Comparison of ENCODE assay signal across 12 cellular contexts in the genomic region with DNA sequence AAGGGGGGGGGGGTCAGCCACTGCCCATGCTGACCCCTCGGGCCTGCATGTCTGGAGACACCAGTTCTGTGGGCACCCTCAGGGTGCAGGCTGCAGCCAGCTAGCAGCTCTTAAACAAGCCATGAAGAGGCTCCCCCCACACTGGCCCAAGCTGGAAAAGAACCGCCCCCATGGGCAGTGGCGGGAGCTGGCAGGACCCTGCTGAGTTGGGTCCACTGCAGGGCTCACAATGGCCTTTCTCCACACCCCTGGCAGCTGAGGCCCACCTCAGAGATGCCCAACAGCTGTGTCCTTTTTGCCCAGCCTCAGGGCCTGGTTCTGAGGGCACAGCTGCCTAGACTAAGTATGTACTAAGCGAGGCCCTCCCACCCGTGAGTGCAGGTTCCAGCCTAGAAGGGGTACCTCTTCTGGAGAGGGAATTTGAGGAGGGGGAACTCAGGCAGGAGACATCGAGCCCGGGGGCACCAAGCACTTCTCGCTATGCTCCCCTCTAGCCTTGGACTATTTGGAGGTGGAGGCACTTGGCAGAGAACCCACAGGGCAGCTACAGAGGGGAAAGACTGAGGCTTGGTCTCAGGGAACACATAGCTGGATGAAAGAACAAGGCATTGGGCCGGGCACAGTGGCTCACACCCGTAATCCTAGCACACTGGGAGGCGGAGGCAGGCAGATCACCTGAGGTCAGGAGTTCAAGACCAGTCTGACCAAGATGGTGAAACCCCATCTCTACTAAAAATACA. TPM values are rescaled to one million over a fixed set of nuclear protein-coding genes. Genes with fewer than 3 reads are reported as not detected.
DNase-seq lines count a peak whose midpoint lies in the region; ATAC-seq and TF ChIP-seq lines count a peak whose summit lies in the region.
"Had no signal": no experiment of that assay in that cellular context is flagged by ENCODE, and none has a peak within 500 bp of the region (broad histone marks: within the 10 kb centered on the region; RNA-seq: fewer than 3 reads in every experiment).

No MANE protein-coding gene starts in this region.

- no peaks in the 10 kb centered on the region for H3K79me1 ChIP-seq in H9 (ENCODE audit: insufficient read depth, low read depth, low read length, poor library complexity, severe bottlenecking)

- no peak overlapping the region for H4K5ac ChIP-seq in H9 (ENCODE audit: insufficient read length, low read depth, low read length)

- no peaks in the 10 kb centered on the region for H3K79me2 ChIP-seq in H9 (ENCODE audit: insufficient read depth, low read length)

- H3K4me1 Mint-ChIP-seq in H9 = peaks cover 66 to 79% of the 10 kb centered on the region in 2 experiments
- H3K4me1 Mint-ChIP-seq in stimulated activated memory B cell treated with anti-CD40 and anti-IgM and Interleukin-4, amounts not matched to agents 10 μg/mL and 1 μg/mL and 100 μg/mL, for 72 hours = peaks cover 74% of the 10 kb centered on the region

- no peak overlapping the region for H2BK20ac ChIP-seq in H9 (ENCODE audit: low read depth, low read length, poor library complexity, severe bottlenecking)

- H2AK5ac ChIP-seq in H9 (ENCODE audit: insufficient read length, low read length) = no peak overlapping the region

- H3K9ac ChIP-seq in H9 (ENCODE audit: extremely low read depth, insufficient read length, low read length) = no peak overlapping the region
- H3K9ac ChIP-seq in mucosa of rectum (ENCODE audit: low read depth in 1 of 2, low read length in 2 of 2) = peak overlapping the region in 1 of 2 donors; percentile 20

- no peak for TF ChIP-seq POLR2A in breast epithelium (IDR thresholded peaks at IDR 0.05)

- H3K4me3 Mint-ChIP-seq in H9 = no peak overlapping the region
- H3K4me3 Mint-ChIP-seq in stimulated activated memory B cell treated with anti-CD40 and anti-IgM and Interleukin-4, amounts not matched to agents 10 μg/mL and 1 μg/mL and 100 μg/mL, for 72 hours = no peak overlapping the region
- H3K4me3 Mint-ChIP-seq: activated CD4-positive, alpha-beta T cell treated with anti-CD3 and anti-CD28 coated beads, Interleukin-2, amount 10 ng/mL, durations not matched to agents 24 days and 14 days had no signal

- no peak overlapping the region for H3K27ac Mint-ChIP-seq in H9
- H3K27ac Mint-ChIP-seq in stimulated activated memory B cell treated with anti-CD40 and anti-IgM and Interleukin-4, amounts not matched to agents 10 μg/mL and 1 μg/mL and 100 μg/mL, for 72 hours = peak overlapping the region; percentile 7
- H3K27ac Mint-ChIP-seq: activated CD4-positive, alpha-beta T cell treated with anti-CD3 and anti-CD28 coated beads, Interleukin-2, amount 10 ng/mL, durations not matched to agents 24 days and 14 days had no signal

- H3K23me2 ChIP-seq in H9 (ENCODE audit: insufficient read length, low read depth, low read length, poor library complexity, severe bottlenecking) = peaks cover 14% of the 10 kb centered on the region

- H4K20me1 ChIP-seq in H9 (ENCODE audit: control insufficient read depth, insufficient read depth, insufficient read length) = peaks cover 3% of the 10 kb centered on the region

- H3K9me3 Mint-ChIP-seq in H9 = no peaks in the 10 kb centered on the region; a peak in 1 of 5 replicates
- H3K9me3 Mint-ChIP-seq in stimulated activated memory B cell treated with anti-CD40 and anti-IgM and Interleukin-4, amounts not matched to agents 10 μg/mL and 1 μg/mL and 100 μg/mL, for 72 hours = no peaks in the 10 kb centered on the region
- H3K9me3 Mint-ChIP-seq: activated CD4-positive, alpha-beta T cell treated with anti-CD3 and anti-CD28 coated beads, Interleukin-2, amount 10 ng/mL, durations not matched to agents 24 days and 14 days had no signal

- no peak overlapping the region for H3K56ac ChIP-seq in H9 (ENCODE audit: insufficient read length, low read depth, low read length)

- no peaks in the 10 kb centered on the region for H3K36me3 ChIP-seq in breast epithelium
- no peaks in the 10 kb centered on the region for H3K36me3 ChIP-seq in mucosa of rectum (ENCODE audit: control insufficient read depth in 2 of 2, insufficient read depth in 2 of 2, low read length in 2 of 2)

- H3K4me1 ChIP-seq in H9 (ENCODE audit: insufficient read depth, low read length) (peaks cover 29% of the 10 kb centered on the region), breast epithelium (peaks cover 19 to 34% of the 10 kb centered on the region in 2 donors), mucosa of rectum (ENCODE audit: control insufficient read depth in 2 of 2, insufficient read depth in 2 of 2, low read length in 2 of 2) (peaks cover 62 to 67% of the 10 kb centered on the region in 2 donors)

- no CpG with 5 or more reads among the region's 11 CpGs for WGBS in H9 (ENCODE audit: extremely low coverage, insufficient read length, low lambda C conversion rate)

- no peak overlapping the region for H3K4ac ChIP-seq in H9 (ENCODE audit: low read depth, low read length)

- H3K27ac ChIP-seq in H9 (ENCODE audit: insufficient read length, low read depth, low read length) (no peak overlapping the region), breast epithelium (peak overlapping the region; percentile 96 to 98), mucosa of rectum (ENCODE audit: low read depth in 2 of 2, low read length in 2 of 2) (peak overlapping the region; percentile 87 to 89)

- no peak overlapping the region for H3K4me2 ChIP-seq in H9 (ENCODE audit: insufficient read depth, insufficient read length, low read length)

- H3K9me3 ChIP-seq in H9 (ENCODE audit: control insufficient read depth, low read depth, low read length) (no peaks in the 10 kb centered on the region), breast epithelium (no peaks in the 10 kb centered on the region), mucosa of rectum (ENCODE audit: control insufficient read depth in 2 of 2, low read length in 2 of 2) (no peaks in the 10 kb centered on the region)

- H3K14ac ChIP-seq in H9 (ENCODE audit: insufficient read depth, low read length) = no peak overlapping the region

- H3K27me3 Mint-ChIP-seq in H9 (ENCODE audit: low read depth) = peaks cover 36% of the 10 kb centered on the region
- H3K27me3 Mint-ChIP-seq in stimulated activated memory B cell treated with anti-CD40 and anti-IgM and Interleukin-4, amounts not matched to agents 10 μg/mL and 1 μg/mL and 100 μg/mL, for 72 hours = no peaks in the 10 kb centered on the region

- no peak overlapping the region for H3K23ac ChIP-seq in H9 (ENCODE audit: insufficient read length, low read depth, low read length)

- H3K36me3 Mint-ChIP-seq in H9 (ENCODE audit: insufficient read depth in 1 of 3, low read depth in 3 of 3) = no peaks in the 10 kb centered on the region; a peak in 1 of 7 replicates
- H3K36me3 Mint-ChIP-seq in stimulated activated memory B cell treated with anti-CD40 and anti-IgM and Interleukin-4, amounts not matched to agents 10 μg/mL and 1 μg/mL and 100 μg/mL, for 72 hours = no peaks in the 10 kb centered on the region

- no peak overlapping the region for H3T11ph ChIP-seq in H9 (ENCODE audit: low read length)

- no peak overlapping the region for H2BK15ac ChIP-seq in H9 (ENCODE audit: low read depth, low read length)

- no peak overlapping the region for H2AFZ ChIP-seq in H9 (ENCODE audit: low read length)

- no peak overlapping the region for H2BK5ac ChIP-seq in H9 (ENCODE audit: insufficient read length, low read length)

- H4K8ac ChIP-seq in H9 (replicated peaks; ENCODE audit: insufficient read length, low read depth, low read length) = no peak overlapping the region

- H4K91ac ChIP-seq in H9 (ENCODE audit: insufficient read length, low read depth, low read length) = no peak overlapping the region

- H3K27me3 ChIP-seq in H9 (ENCODE audit: insufficient read depth, low read length) (peaks cover 2% of the 10 kb centered on the region; the same call in 1 of the 2 replicates), breast epithelium (no peaks in the 10 kb centered on the region), mucosa of rectum (ENCODE audit: control insufficient read depth in 2 of 2, insufficient read depth in 2 of 2, low read length in 2 of 2) (no peaks in the 10 kb centered on the region)

- intact Hi-C loops in breast epithelium (cut with DNase I; ENCODE audit: low total_unique reads) = loop anchor here (10.0 kb wide), 1 partner anchor 49 kb away; no protein-coding TSS in a partner anchor

- H3K4me3 ChIP-seq in breast epithelium = peak overlapping the region in 2 of 3 donors; percentile 100
- H3K4me3 ChIP-seq in mucosa of rectum (ENCODE audit: low read length in 2 of 2) = no peak overlapping the region

- no peak overlapping the region for H2BK12ac ChIP-seq in H9 (ENCODE audit: insufficient read length, low read depth, low read length)

- no peak overlapping the region for H3K18ac ChIP-seq in H9 (ENCODE audit: insufficient read length, low read depth, low read length)

- H2BK120ac ChIP-seq in H9 (ENCODE audit: low read depth, low read length, poor library complexity, severe bottlenecking) = no peak overlapping the region

- DNase-seq in H9 (peak; percentile 33), breast epithelium (ENCODE audit: low spot score in 2 of 2) (no peak), mucosa of gallbladder (ENCODE audit: low spot score) (no peak), SIG-M5 (lab: John Stamatoyannopoulos, UW) (no peak)
- no peak for DNase-seq in central memory CD4-positive, alpha-beta T cell
- DNase-seq: activated CD4-positive, alpha-beta T cell treated with anti-CD3 and anti-CD28 coated beads, Interleukin-2, amount 10 ng/mL, durations not matched to agents 24 days and 14 days; glutamatergic neuron; NCI-H2171 treated with DMSO at 0.1 percent for 48 hours; SHP77 treated with DMSO at 0.1 percent for 48 hours had no signal

- ATAC-seq in stimulated activated memory B cell treated with anti-CD40 and anti-IgM and Interleukin-4, amounts not matched to agents 10 μg/mL and 1 μg/mL and 100 μg/mL, for 72 hours = no peak
- ATAC-seq in HG03571 (IDR thresholded peaks at IDR 0.05; ENCODE audit: unreplicated experiment) = no peak

- TF ChIP-seq CTCF in H9 (conservative IDR thresholded peaks at IDR 0.05) (no peak), breast epithelium (IDR thresholded peaks at IDR 0.05) (no peak)

RNA-seq across cellular contexts. Expression of a gene that starts 3.2 kb away (rescaled TPM):
- total RNA-seq in H9 (2021) = 9.8 and 10.1 TPM in 2 replicates
- total RNA-seq in breast epithelium = 10 to 100 TPM; 41.6 to 61.0 (median 48.1) TPM
- total RNA-seq in mucosa of gallbladder = 78.7 TPM

RNA-seq across cellular contexts. Expression of a gene that starts 11.7 kb away (rescaled TPM):
- total RNA-seq in H9 (2021) (104 and 105 TPM in 2 replicates), breast epithelium (10 to 100 TPM; 50.7 to 74.7 (median 59.7) TPM), mucosa of gallbladder (74.2 TPM)

RNA-seq across cellular contexts. Expression of a gene that starts 34.4 kb away (rescaled TPM):
- 8.6 and 8.7 TPM in 2 replicates for total RNA-seq in H9 (2021)
- 10 to 100 TPM in 1 of 3 donors, 1 to 10 TPM in 2; 8.8 to 10.5 (median 9.2) TPM for total RNA-seq in breast epithelium
- 34.7 TPM for total RNA-seq in mucosa of gallbladder

RNA-seq across cellular contexts. Expression of a gene that starts 50.7 kb away (rescaled TPM):
- total RNA-seq in H9 (2021) = not detected in 2 replicates
- 10 to 100 TPM in 1 of 3 donors, under 1 TPM in 1, not detected in 1; 0.32 to 13.0 TPM for total RNA-seq in breast epithelium
- total RNA-seq in mucosa of gallbladder = not detected
- total RNA-seq: activated CD4-positive, alpha-beta T cell treated with anti-CD3 and anti-CD28 coated beads, Interleukin-2, amount 10 ng/mL, durations not matched to agents 24 days and 14 days had no signal

RNA-seq across cellular contexts. Expression of a gene that starts 55.8 kb away (rescaled TPM):
- total RNA-seq in H9 (2021) = 101 and 105 TPM in 2 replicates
- total RNA-seq in breast epithelium = 10 to 100 TPM; 49.3 to 79.3 (median 78.2) TPM
- total RNA-seq in mucosa of gallbladder = 90.9 TPM

Comparison
In these comparisons a context has a peak if more than half of its experiments do, and no peak if none do; other contexts are left out.
1. H3K4me3 ChIP-seq: peak in breast epithelium (2 of 3); none in mucosa of rectum (0 of 2).